8 cellular contexts compared by ENCODE assay signal in the genomic region with DNA sequence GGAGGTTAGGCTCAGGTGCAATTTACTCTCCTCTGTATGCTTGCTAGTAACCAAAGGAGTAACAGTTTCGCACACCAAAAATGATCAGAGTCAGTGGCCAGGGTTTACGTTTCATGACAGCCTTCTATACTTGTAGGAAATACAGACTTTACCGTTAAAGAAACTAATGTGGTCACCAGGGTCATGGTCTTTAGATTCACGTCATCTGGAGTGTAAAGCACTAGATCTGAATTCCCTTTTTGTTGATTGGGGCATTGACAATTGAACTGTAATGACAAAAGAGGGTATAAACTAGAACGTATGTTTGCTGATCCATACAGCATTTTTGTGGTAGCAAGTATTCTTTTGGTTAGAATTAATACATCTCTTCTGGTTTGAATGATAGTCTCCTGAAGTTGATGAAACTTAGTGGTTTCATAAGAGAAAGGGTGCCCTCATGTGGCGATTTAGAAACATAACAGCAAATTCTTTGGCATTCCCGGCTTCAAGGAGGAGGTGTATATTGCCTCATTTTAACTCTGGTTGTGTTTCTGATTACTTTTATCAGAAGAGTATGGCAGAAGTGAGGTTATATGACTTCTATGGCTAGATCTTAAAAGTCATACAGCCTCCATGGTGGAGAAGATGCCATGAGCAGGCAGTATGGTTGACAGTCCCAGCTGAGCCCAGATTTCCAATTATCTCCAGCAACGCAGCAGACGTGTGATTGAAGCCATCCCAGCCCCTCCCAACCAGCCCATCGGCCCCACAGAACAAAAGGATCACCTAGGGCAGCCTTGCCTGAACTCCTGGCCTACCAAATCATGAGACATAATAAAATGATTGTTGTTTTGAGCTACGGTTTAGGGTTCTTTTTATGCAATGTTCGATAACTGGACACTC.
A peak's percentile ranks its signal among the peaks of the same experiment; 100 is the strongest.
DNase-seq lines count a peak whose midpoint lies in the region; ATAC-seq lines count a peak whose summit lies in the region.

No MANE protein-coding gene starts in this region.

- DNase-seq in Ammon's horn (ENCODE audit: low spot score), result peak; percentile 93
- peak; percentile 83 for DNase-seq in NCI-H1092 treated with DMSO at 0.1 percent for 48 hours (lab: John Stamatoyannopoulos, UW)
- peak; percentile 63 for DNase-seq in SK-N-MC (ENCODE audit: low read depth, low spot score)
- DNase-seq in central memory CD4-positive, alpha-beta T cell, result peak; percentile 71
- DNase-seq in islet precursor cell, result peak; percentile 66
- peak; percentile 3 to 21 for DNase-seq in stimulated activated CD8-positive, alpha-beta memory T cell treated with anti-CD3 and anti-CD28 coated beads, Interleukin-7, amount 100 ng/mL, for 4 hours (ENCODE audit: low read depth in 2 of 2)

- H3K9me3 ChIP-seq in SK-N-MC (ENCODE audit: low read depth, low read length), result no peaks in the 10 kb centered on the region

- H3K9ac ChIP-seq in SK-N-MC (ENCODE audit: insufficient read length), result no peak overlapping the region

- peak; percentile 83 for ATAC-seq in GM18499 (IDR thresholded peaks at IDR 0.05; ENCODE audit: insufficient read depth, unreplicated experiment)
- peak; percentile 75 for ATAC-seq in HG02840 (IDR thresholded peaks at IDR 0.05; ENCODE audit: low FRiP score, unreplicated experiment)

- no peak overlapping the region for H3K4me3 ChIP-seq in SK-N-MC

- no peak overlapping the region for H3K27ac ChIP-seq in SK-N-MC

- H3K36me3 ChIP-seq in SK-N-MC (ENCODE audit: insufficient read depth, low read length), result no peaks in the 10 kb centered on the region

Comparison
In these comparisons a context has a peak if more than half of its experiments do, and no peak if none do; other contexts are left out.
1. DNase-seq: peak in every context shown above with its lines; median percentile 93 in Ammon's horn; 83 in NCI-H1092 treated with DMSO at 0.1 percent for 48 hours; 71 in central memory CD4-positive, alpha-beta T cell; 66 in islet precursor cell; 63 in SK-N-MC; 12 in stimulated activated CD8-positive, alpha-beta memory T cell treated with anti-CD3 and anti-CD28 coated beads, Interleukin-7, amount 100 ng/mL, for 4 hours.